ENCODE assay signal across 15 cellular contexts in the genomic region with DNA sequence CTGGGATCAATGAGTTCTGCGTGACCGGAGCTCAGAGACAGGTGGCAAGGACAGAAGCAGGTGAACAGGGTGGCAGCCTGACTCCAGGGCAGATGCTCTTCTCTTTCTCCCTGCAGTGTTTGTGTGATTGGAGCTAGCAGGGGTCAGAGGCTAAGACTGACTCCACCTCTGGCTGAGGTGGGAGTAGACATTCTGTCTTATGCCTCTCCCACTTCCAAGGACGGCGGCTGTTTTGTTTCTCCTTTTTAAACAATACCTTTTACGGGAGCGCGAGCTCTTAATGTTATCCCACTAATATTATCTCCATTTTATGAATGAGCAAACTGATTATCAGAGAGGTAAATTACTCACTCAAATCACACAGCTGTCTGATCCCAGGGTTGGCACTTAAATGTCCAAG.
"Had no signal": no experiment of that assay in that cellular context is flagged by ENCODE, and none has a peak within 500 bp of the region (broad histone marks: within the 10 kb centered on the region; RNA-seq: fewer than 3 reads in every experiment).

No MANE protein-coding gene starts in this region.

- H3K4me3 ChIP-seq: lung, tibial nerve had no signal

- H3K9me3 ChIP-seq: tibial nerve had no signal

- H3K36me3 ChIP-seq: tibial nerve, WERI-Rb-1 had no signal

- H3K27me3 ChIP-seq: tibial nerve had no signal

- H3K4me3 Mint-ChIP-seq: activated naive CD4-positive, alpha-beta T cell treated with anti-CD3 and anti-CD28 coated beads, Interleukin-2, amount 10 ng/mL, durations not matched to agents 7 days and 5 days; effector memory CD8-positive, alpha-beta T cell; immature natural killer cell; naive thymus-derived CD4-positive, alpha-beta T cell; stimulated activated memory B cell treated with anti-CD40 and anti-IgM and Interleukin-4, amounts not matched to agents 10 μg/mL and 1 μg/mL and 100 μg/mL, for 72 hours; T-helper 17 cell had no signal

- H3K27ac Mint-ChIP-seq: activated naive CD4-positive, alpha-beta T cell treated with anti-CD3 and anti-CD28 coated beads, Interleukin-2, amount 10 ng/mL, durations not matched to agents 7 days and 5 days; activated T-helper 2 cell treated with anti-CD3 and anti-CD28 coated beads, Interferon-gamma antibody, Interleukin-2, Interleukin-4, amounts not matched to agents 10 μg/mL and 5 μg/mL and 100 μg/mL, durations not matched to agents 14 hours and 24 hours and 36 hours; effector memory CD8-positive, alpha-beta T cell; immature natural killer cell; naive thymus-derived CD4-positive, alpha-beta T cell; stimulated activated memory B cell treated with anti-CD40 and anti-IgM and Interleukin-4, amounts not matched to agents 10 μg/mL and 1 μg/mL and 100 μg/mL, for 72 hours; T-helper 17 cell had no signal

- DNase-seq: activated CD4-positive, alpha-beta T cell treated with anti-CD3 and anti-CD28 coated beads, Interleukin-2, amount 50 U/mL, for 48 hours; activated naive CD4-positive, alpha-beta T cell treated with anti-CD3 and anti-CD28 coated beads, Interleukin-2, amount 10 ng/mL, durations not matched to agents 7 days and 5 days; dermis blood vessel endothelial cell; effector memory CD8-positive, alpha-beta T cell; foreskin melanocyte; head of caudate nucleus; immature natural killer cell; naive thymus-derived CD4-positive, alpha-beta T cell; stimulated activated CD4-positive, alpha-beta T cell treated with anti-CD3 and anti-CD28 coated beads, Interleukin-2, amount 100 ng/mL, for 48 hours; T-helper 17 cell; WERI-Rb-1 had no signal

- H3K27ac ChIP-seq: tibial nerve, WERI-Rb-1 had no signal

- H3K36me3 Mint-ChIP-seq: activated naive CD4-positive, alpha-beta T cell treated with anti-CD3 and anti-CD28 coated beads, Interleukin-2, amount 10 ng/mL, durations not matched to agents 7 days and 5 days; immature natural killer cell; stimulated activated memory B cell treated with anti-CD40 and anti-IgM and Interleukin-4, amounts not matched to agents 10 μg/mL and 1 μg/mL and 100 μg/mL, for 72 hours had no signal

- H3K9me3 Mint-ChIP-seq: activated naive CD4-positive, alpha-beta T cell treated with anti-CD3 and anti-CD28 coated beads, Interleukin-2, amount 10 ng/mL, durations not matched to agents 7 days and 5 days; activated T-helper 2 cell treated with anti-CD3 and anti-CD28 coated beads, Interferon-gamma antibody, Interleukin-2, Interleukin-4, amounts not matched to agents 10 μg/mL and 5 μg/mL and 100 μg/mL, durations not matched to agents 14 hours and 24 hours and 36 hours; effector memory CD8-positive, alpha-beta T cell; stimulated activated memory B cell treated with anti-CD40 and anti-IgM and Interleukin-4, amounts not matched to agents 10 μg/mL and 1 μg/mL and 100 μg/mL, for 72 hours had no signal

- ATAC-seq: effector memory CD8-positive, alpha-beta T cell; naive thymus-derived CD4-positive, alpha-beta T cell; stimulated activated memory B cell treated with anti-CD40 and anti-IgM and Interleukin-4, amounts not matched to agents 10 μg/mL and 1 μg/mL and 100 μg/mL, for 72 hours; T-helper 17 cell had no signal

- H3K4me1 Mint-ChIP-seq: activated naive CD4-positive, alpha-beta T cell treated with anti-CD3 and anti-CD28 coated beads, Interleukin-2, amount 10 ng/mL, durations not matched to agents 7 days and 5 days; immature natural killer cell; naive thymus-derived CD4-positive, alpha-beta T cell; stimulated activated memory B cell treated with anti-CD40 and anti-IgM and Interleukin-4, amounts not matched to agents 10 μg/mL and 1 μg/mL and 100 μg/mL, for 72 hours; T-helper 17 cell had no signal
